ENCODE assay signal across 8 cellular contexts in genomic region chr17:42101513-42102292, GRCh38. TPM values are rescaled to one million over a fixed set of nuclear protein-coding genes. Genes with fewer than 3 reads are reported as not detected.
A peak's percentile ranks its signal among the peaks of the same experiment; 100 is the strongest.
DNase-seq lines count a peak whose midpoint lies in the region; ATAC-seq and TF ChIP-seq lines count a peak whose summit lies in the region.

No MANE protein-coding gene starts in this region.

- peak overlapping the region; percentile 48; the same call in 1 of the 2 replicates for H3K4me2 ChIP-seq in GM23338

- no peak for TF ChIP-seq EP300 in ovary (IDR thresholded peaks at IDR 0.05)

- H3K9me3 Mint-ChIP-seq in GM23338 = no peaks in the 10 kb centered on the region; the same call in 2 of the 3 replicates
- no peaks in the 10 kb centered on the region for H3K9me3 Mint-ChIP-seq in activated T-helper 2 cell treated with anti-CD3 and anti-CD28 coated beads, Interferon-gamma antibody, Interleukin-2, Interleukin-4, amounts not matched to agents 10 μg/mL and 5 μg/mL and 100 μg/mL, durations not matched to agents 14 hours and 24 hours and 36 hours

- peak; percentile 98 for TF ChIP-seq CTCF in BE2C (IDR thresholded peaks at IDR 0.05; ENCODE audit: low read depth, low read length)
- peak; percentile 91 to 98 for TF ChIP-seq CTCF in GM23338 (conservative IDR thresholded peaks at IDR 0.05; ENCODE audit: low read depth in 2 of 2)
- peak; percentile 42 to 60 (median 54) for TF ChIP-seq CTCF in ovary (IDR thresholded peaks at IDR 0.05)

- H3K4me1 Mint-ChIP-seq in GM23338 = peaks cover 19% of the 10 kb centered on the region
- H3K4me1 Mint-ChIP-seq in activated T-helper 2 cell treated with anti-CD3 and anti-CD28 coated beads, Interferon-gamma antibody, Interleukin-2, Interleukin-4, amounts not matched to agents 10 μg/mL and 5 μg/mL and 100 μg/mL, durations not matched to agents 14 hours and 24 hours and 36 hours (ENCODE audit: low read depth) = no peaks in the 10 kb centered on the region

- H2AFZ ChIP-seq in GM23338 = peak overlapping the region; percentile 75

- no peak for TF ChIP-seq POLR2A in ovary (IDR thresholded peaks at IDR 0.05)

- no peak overlapping the region for H3K4me3 ChIP-seq in BE2C (ENCODE audit: low read depth, low read length)
- H3K4me3 ChIP-seq in GM23338 = no peak overlapping the region
- H3K4me3 ChIP-seq in ovary = no peak overlapping the region

- peaks cover 30% of the 10 kb centered on the region for H3K27me3 Mint-ChIP-seq in GM23338 (ENCODE audit: insufficient read depth, low read depth, poor library complexity)
- H3K27me3 Mint-ChIP-seq in activated T-helper 2 cell treated with anti-CD3 and anti-CD28 coated beads, Interferon-gamma antibody, Interleukin-2, Interleukin-4, amounts not matched to agents 10 μg/mL and 5 μg/mL and 100 μg/mL, durations not matched to agents 14 hours and 24 hours and 36 hours (ENCODE audit: low read depth) = peaks cover 13% of the 10 kb centered on the region

- H3K9me3 ChIP-seq in BE2C (no peaks in the 10 kb centered on the region), ovary (no peaks in the 10 kb centered on the region)

- 40 to 45% (median 43%) methylated on average over 14 of the region's 14 CpGs for whole genome bisulfite sequencing in ovary, 3 donors

- H4K20me1 ChIP-seq in GM23338 (replicated peaks; ENCODE audit: insufficient read depth) = no peaks in the 10 kb centered on the region

- no peaks in the 10 kb centered on the region; the same call in 2 of the 3 replicates for H3K36me3 Mint-ChIP-seq in GM23338 (ENCODE audit: low read depth)
- H3K36me3 Mint-ChIP-seq in activated T-helper 2 cell treated with anti-CD3 and anti-CD28 coated beads, Interferon-gamma antibody, Interleukin-2, Interleukin-4, amounts not matched to agents 10 μg/mL and 5 μg/mL and 100 μg/mL, durations not matched to agents 14 hours and 24 hours and 36 hours (ENCODE audit: low read depth) = peaks cover 18% of the 10 kb centered on the region

- peaks cover 3% of the 10 kb centered on the region; the same call in 1 of the 2 replicates for H3K4me1 ChIP-seq in BE2C
- peaks cover 5% of the 10 kb centered on the region; the same call in 1 of the 2 replicates for H3K4me1 ChIP-seq in GM23338 (ENCODE audit: insufficient read depth)
- H3K4me1 ChIP-seq in ovary (ENCODE audit: insufficient read depth) = peaks cover 3% of the 10 kb centered on the region

- H3K4me3 Mint-ChIP-seq in GM23338 = no peak overlapping the region
- H3K4me3 Mint-ChIP-seq in activated T-helper 2 cell treated with anti-CD3 and anti-CD28 coated beads, Interferon-gamma antibody, Interleukin-2, Interleukin-4, amounts not matched to agents 10 μg/mL and 5 μg/mL and 100 μg/mL, durations not matched to agents 14 hours and 24 hours and 36 hours (ENCODE audit: low read depth) = no peak overlapping the region

- no peak overlapping the region for H3K27ac Mint-ChIP-seq in GM23338
- H3K27ac Mint-ChIP-seq in activated T-helper 2 cell treated with anti-CD3 and anti-CD28 coated beads, Interferon-gamma antibody, Interleukin-2, Interleukin-4, amounts not matched to agents 10 μg/mL and 5 μg/mL and 100 μg/mL, durations not matched to agents 14 hours and 24 hours and 36 hours = no peak overlapping the region

- no peaks in the 10 kb centered on the region for H3K9me2 ChIP-seq in GM23338 (ENCODE audit: insufficient read depth)

- H3F3A ChIP-seq in GM23338 (replicated peaks; ENCODE audit: low read depth) = no peaks in the 10 kb centered on the region

- H3K27ac ChIP-seq in GM23338 (ENCODE audit: low read depth) (no peak overlapping the region), ovary (no peak overlapping the region)

- H3K27me3 ChIP-seq in BE2C = no peaks in the 10 kb centered on the region
- H3K27me3 ChIP-seq in GM23338 (ENCODE audit: insufficient read depth) = peaks cover 26% of the 10 kb centered on the region
- H3K27me3 ChIP-seq in ovary = no peaks in the 10 kb centered on the region

- intact Hi-C loops in activated T-helper 2 cell treated with anti-CD3 and anti-CD28 coated beads, Interferon-gamma antibody, Interleukin-2, Interleukin-4, amounts not matched to agents 10 μg/mL and 5 μg/mL and 100 μg/mL, durations not matched to agents 14 hours and 24 hours and 36 hours (cut with micrococcal nuclease) = loop anchor here (1.0 kb wide), 2 partner anchors 34 to 76 kb away; no protein-coding TSS in a partner anchor
- intact Hi-C loops in ovary (cut with DNase I) = loop anchor here in 2 of 4 donors (5.0 kb wide), 2 partner anchors 34 to 134 kb away; partner anchors contain the start of gene CNP (in 1 of the 2)

- DNase-seq in BE2C (peak; percentile 91), GM23338 (ENCODE audit: low spot score) (peak; percentile 88), RKO (ENCODE audit: low spot score) (peak; percentile 52), foreskin melanocyte (peak; percentile 61), ovary (peak; percentile 52 to 84 (median 78)), ureter (ENCODE audit: low spot score) (peak; percentile 65)
- DNase-seq in activated T-helper 2 cell treated with anti-CD3 and anti-CD28 coated beads, Interferon-gamma antibody, Interleukin-2, Interleukin-4, amounts not matched to agents 10 μg/mL and 5 μg/mL and 100 μg/mL, durations not matched to agents 14 hours and 24 hours and 36 hours (ENCODE audit: low spot score) = peak; percentile 46

- no peaks in the 10 kb centered on the region for H3K36me3 ChIP-seq in BE2C
- no peaks in the 10 kb centered on the region for H3K36me3 ChIP-seq in GM23338 (ENCODE audit: insufficient read depth)
- H3K36me3 ChIP-seq in ovary = no peaks in the 10 kb centered on the region

- ATAC-seq in GM23338 = peak; percentile 76
- ATAC-seq in HG03469 (IDR thresholded peaks at IDR 0.05; ENCODE audit: unreplicated experiment) = no peak

- H3K79me2 ChIP-seq in GM23338 (replicated peaks; ENCODE audit: insufficient read depth) = no peaks in the 10 kb centered on the region

TF ChIP-seq in GM23338, 12 proteins besides CTCF, POLR2A, EP300 and RAD21 (continues in another document):
- no peak for TF ChIP-seq EZH2 (IDR thresholded peaks at IDR 0.05; ENCODE audit: low read depth, unreplicated experiment)
- TF ChIP-seq NANOG (IDR thresholded peaks at IDR 0.05; ENCODE audit: borderline replicate concordance) = no peak
- no peak for TF ChIP-seq EZH2phosphoT487 (IDR thresholded peaks at IDR 0.05; ENCODE audit: unreplicated experiment)
- no peak for TF ChIP-seq POLR2AphosphoS5 (IDR thresholded peaks at IDR 0.05; ENCODE audit: low read depth)

RNA-seq across cellular contexts. Expression of gene ZNF385C, which starts 3.4 kb away (rescaled TPM):
- 2.4 TPM for polyA plus RNA-seq in BE2C (2012; ENCODE audit: insufficient read depth, insufficient read length, low read depth)
- 1.9 and 4.6 TPM in 2 replicates for total RNA-seq in GM23338 (2014; rRNA removed; shearing (Covaris generic))
- polyA plus RNA-seq in GM23338 (2016; fragmentation: Nextera tagmentation; extraction: Ambion mirVana) (2.5 and 3.1 TPM in 2 replicates), ovary (1 to 10 TPM; 1.8 to 3.0 TPM)
- 0.16 and 0.28 TPM in 2 replicates for total RNA-seq in activated T-helper 2 cell treated with anti-CD3 and anti-CD28 coated beads, Interferon-gamma antibody, Interleukin-2, Interleukin-4, amounts not matched to agents 10 μg/mL and 5 μg/mL and 100 μg/mL, durations not matched to agents 14 hours and 24 hours and 36 hours
- total RNA-seq in ovary (1 to 10 TPM in 6 of 7 donors, under 1 TPM in 1; 0.36 to 2.0 (median 1.5) TPM), ureter (1.2 TPM)

RNA-seq across cellular contexts. Expression of gene DHX58, which starts 10.8 kb away (rescaled TPM):
- polyA plus RNA-seq in BE2C (2012; ENCODE audit: insufficient read depth, insufficient read length, low read depth) = not detected
- total RNA-seq in GM23338 (2014; rRNA removed; shearing (Covaris generic)) = 4.1 and 10.5 TPM in 2 replicates
- 5.4 and 6.6 TPM in 2 replicates for polyA plus RNA-seq in GM23338 (2016; fragmentation: Nextera tagmentation; extraction: Ambion mirVana)
- 15.3 and 20.3 TPM in 2 replicates for total RNA-seq in activated T-helper 2 cell treated with anti-CD3 and anti-CD28 coated beads, Interferon-gamma antibody, Interleukin-2, Interleukin-4, amounts not matched to agents 10 μg/mL and 5 μg/mL and 100 μg/mL, durations not matched to agents 14 hours and 24 hours and 36 hours
- total RNA-seq in ovary = 10 to 100 TPM in 6 of 7 donors, 1 to 10 TPM in 1; 8.6 to 24.6 (median 19.3) TPM
- 10 to 100 TPM; 10.3 to 22.2 TPM for polyA plus RNA-seq in ovary
- 31.3 TPM for total RNA-seq in ureter

RNA-seq across cellular contexts. Expression of gene KAT2A, which starts 19.5 kb away (rescaled TPM):
- polyA plus RNA-seq in BE2C (2012; ENCODE audit: insufficient read depth, insufficient read length, low read depth) = 65.6 TPM
- total RNA-seq in GM23338 (2014; rRNA removed; shearing (Covaris generic)) = 25.2 and 44.5 TPM in 2 replicates
- polyA plus RNA-seq in GM23338 (2016; fragmentation: Nextera tagmentation; extraction: Ambion mirVana) (13.9 and 16.4 TPM in 2 replicates), ovary (10 to 100 TPM; 27.1 to 77.5 TPM)
- 59.6 and 60.0 TPM in 2 replicates for total RNA-seq in activated T-helper 2 cell treated with anti-CD3 and anti-CD28 coated beads, Interferon-gamma antibody, Interleukin-2, Interleukin-4, amounts not matched to agents 10 μg/mL and 5 μg/mL and 100 μg/mL, durations not matched to agents 14 hours and 24 hours and 36 hours
- total RNA-seq in ovary (10 to 100 TPM; 38.6 to 66.4 (median 57.9) TPM), ureter (62.8 TPM)

RNA-seq across cellular contexts. Expression of gene HSPB9, which starts 20.9 kb away (rescaled TPM):
- 0.68 TPM for polyA plus RNA-seq in BE2C (2012; ENCODE audit: insufficient read depth, insufficient read length, low read depth)
- 0.52 TPM in 1 of 2 replicates, not detected in the other for total RNA-seq in GM23338 (2014; rRNA removed; shearing (Covaris generic))
- polyA plus RNA-seq in GM23338 (2016; fragmentation: Nextera tagmentation; extraction: Ambion mirVana) (0.26 and 0.31 TPM in 2 replicates), ovary (under 1 TPM in 1 of 2 donors, not detected in 1; 0.46 TPM)
- total RNA-seq in activated T-helper 2 cell treated with anti-CD3 and anti-CD28 coated beads, Interferon-gamma antibody, Interleukin-2, Interleukin-4, amounts not matched to agents 10 μg/mL and 5 μg/mL and 100 μg/mL, durations not matched to agents 14 hours and 24 hours and 36 hours = not detected in 2 replicates
- total RNA-seq in ovary (under 1 TPM; 0.15 to 0.95 (median 0.48) TPM), ureter (not detected)

RNA-seq across cellular contexts. Expression of gene C17orf113, which starts 51.3 kb away (rescaled TPM):
- polyA plus RNA-seq in BE2C (2012; ENCODE audit: insufficient read depth, insufficient read length, low read depth) = 5.3 TPM
- 1.8 and 2.1 TPM in 2 replicates for total RNA-seq in GM23338 (2014; rRNA removed; shearing (Covaris generic))
- polyA plus RNA-seq in GM23338 (2016; fragmentation: Nextera tagmentation; extraction: Ambion mirVana) = 0.29 and 0.38 TPM in 2 replicates
- total RNA-seq in activated T-helper 2 cell treated with anti-CD3 and anti-CD28 coated beads, Interferon-gamma antibody, Interleukin-2, Interleukin-4, amounts not matched to agents 10 μg/mL and 5 μg/mL and 100 μg/mL, durations not matched to agents 14 hours and 24 hours and 36 hours = 0.05 and 0.21 TPM in 2 replicates
- total RNA-seq in ovary = 1 to 10 TPM; 1.7 to 3.9 (median 2.5) TPM
- 1 to 10 TPM in 1 of 2 donors, under 1 TPM in 1; 0.67 to 2.5 TPM for polyA plus RNA-seq in ovary
- total RNA-seq in ureter = 1.9 TPM
